Comparison of ENCODE assay signal across 8 cellular contexts in the genomic region with DNA sequence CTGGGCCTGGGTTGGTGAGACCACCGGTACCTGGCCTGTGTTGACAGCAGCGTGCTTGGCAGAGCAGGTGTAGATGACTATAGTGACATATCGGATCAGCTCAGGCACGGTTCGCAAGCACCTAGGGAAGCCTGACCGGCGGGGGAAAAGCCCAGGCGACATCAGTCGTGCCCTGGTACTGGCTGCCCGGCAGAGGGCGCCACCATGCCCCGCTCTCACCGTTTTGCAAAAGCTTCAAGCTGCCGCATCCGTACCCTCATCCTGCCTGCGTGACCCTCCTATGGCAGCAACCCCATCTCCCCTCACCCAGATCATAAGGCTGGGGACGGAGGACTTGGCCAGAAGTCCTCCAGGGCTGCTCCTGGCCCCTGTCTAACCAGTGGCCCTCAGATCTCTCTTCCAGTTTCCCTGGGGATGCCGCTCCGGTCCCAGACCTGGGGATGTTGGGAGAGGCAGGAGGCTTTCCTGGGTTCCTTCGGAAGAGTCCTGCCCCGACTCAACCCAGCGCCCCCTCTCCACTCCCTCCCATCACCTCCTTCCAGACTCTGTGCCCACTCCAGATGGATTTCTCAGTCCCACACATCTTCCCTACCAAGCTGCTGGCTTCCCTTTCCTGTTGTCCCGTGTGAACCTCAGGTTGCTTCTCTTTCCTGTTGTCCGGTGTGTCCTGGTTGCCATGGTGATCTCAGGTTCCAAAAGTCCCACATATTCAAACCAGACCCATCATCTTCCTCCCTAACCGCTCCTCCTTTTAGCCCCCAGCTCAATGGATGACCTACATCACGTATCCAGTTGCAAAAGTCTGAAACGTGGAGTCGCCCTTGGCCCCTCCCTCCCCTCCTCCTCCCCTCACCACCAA. TPM values are rescaled to one million over a fixed set of nuclear protein-coding genes. Genes with fewer than 3 reads are reported as not detected.
DNase-seq lines count a peak whose midpoint lies in the region; ATAC-seq and TF ChIP-seq lines count a peak whose summit lies in the region.

No MANE protein-coding gene starts in this region.

- no peaks in the 10 kb centered on the region for H3K36me3 ChIP-seq in adipocyte (ENCODE audit: control insufficient read depth, insufficient read depth, low read length, severe bottlenecking)
- no peaks in the 10 kb centered on the region for H3K36me3 ChIP-seq in skeletal muscle tissue (ENCODE audit: control insufficient read depth in 3 of 3, insufficient read depth in 3 of 3, low read length in 3 of 3)

- peaks cover 36 to 49% of the 10 kb centered on the region in 2 donors for H3K27me3 Mint-ChIP-seq in T-cell

- peak overlapping the region in 1 of 2 donors; percentile 84 for H3K27ac Mint-ChIP-seq in T-cell

- H3K36me3 Mint-ChIP-seq in T-cell = no peaks in the 10 kb centered on the region

- POLR2A ChIA-PET in T-cell (lab: Charles Lee) = no interaction called here

- no peaks in the 10 kb centered on the region for H3K9me3 ChIP-seq in adipocyte (ENCODE audit: control insufficient read depth, low read length)
- no peaks in the 10 kb centered on the region for H3K9me3 ChIP-seq in skeletal muscle tissue (ENCODE audit: control insufficient read depth in 3 of 3, low read length in 3 of 3)

- peak overlapping the region; percentile 63 to 71 (median 66) for H3K4me3 Mint-ChIP-seq in T-cell

- H3K4me1 Mint-ChIP-seq in T-cell = peaks cover 23 to 28% (median 25%) of the 10 kb centered on the region in 3 donors

- peak; percentile 92 for TF ChIP-seq CTCF in GM10266 (IDR thresholded peaks at IDR 0.05; ENCODE audit: control insufficient read depth, insufficient read depth, low read depth, missing control alignments)

- H3K4me1 ChIP-seq in adipocyte (ENCODE audit: control insufficient read depth, insufficient read depth, low read length) (no peaks in the 10 kb centered on the region), skeletal muscle tissue (ENCODE audit: control insufficient read depth in 3 of 3, insufficient read depth in 3 of 3, low read length in 3 of 3) (peaks cover 8 to 21% (median 16%) of the 10 kb centered on the region in 3 donors)

- no peak overlapping the region for H3K27ac ChIP-seq in skeletal muscle tissue (ENCODE audit: low read depth, low read length)

- H3K9me3 Mint-ChIP-seq in T-cell = no peaks in the 10 kb centered on the region

- CTCF ChIA-PET in T-cell (lab: Charles Lee) = interaction anchor here (0.6 to 1.9 kb wide), 12 partner anchors 9 to 154 kb away, joined by 3 to 12 read pairs (median 4); partner anchors contain the start of gene ALOX12B (in 1 of the 2)

- H3K9ac ChIP-seq in adipocyte (ENCODE audit: low read length) = no peak overlapping the region
- no peak overlapping the region for H3K9ac ChIP-seq in skeletal muscle tissue (ENCODE audit: low read depth in 1 of 3, low read length in 3 of 3)

- H3K27me3 ChIP-seq in adipocyte (replicated peaks; ENCODE audit: control insufficient read depth, insufficient read depth, low read length) = peaks cover 80% of the 10 kb centered on the region
- H3K27me3 ChIP-seq in skeletal muscle tissue (ENCODE audit: control insufficient read depth in 3 of 3, insufficient read depth in 3 of 3, low read length in 3 of 3) = peaks cover 70 to 78% (median 77%) of the 10 kb centered on the region in 3 donors

- H3K4me3 ChIP-seq in adipocyte (ENCODE audit: low read length) = no peak overlapping the region
- H3K4me3 ChIP-seq in skeletal muscle tissue (ENCODE audit: low read length in 3 of 3) = peak overlapping the region in 2 of 3 donors; percentile 35 to 46

- peak; percentile 78 to 93 (median 84) for ATAC-seq in T-cell (replicated peaks in 1 of 4)
- ATAC-seq in GM21526 (IDR thresholded peaks at IDR 0.05; ENCODE audit: low FRiP score, unreplicated experiment) = no peak
- ATAC-seq in GM18519 (IDR thresholded peaks at IDR 0.05; ENCODE audit: low FRiP score, unreplicated experiment) = no peak

- DNase-seq in GM10266 (ENCODE audit: extremely low spot score) (peak; percentile 91), Kasumi-1 (lab: John Stamatoyannopoulos, UW) (peak; percentile 20 to 33), T-cell (peak; percentile 65 to 89 (median 81)), adipocyte (ENCODE audit: low read depth) (peak; percentile 83), hepatic stellate cell (ENCODE audit: low spot score) (peak; percentile 79)

RNA-seq across cellular contexts. Expression of gene ALOX12B, which starts 13.7 kb away (rescaled TPM):
- total RNA-seq in T-cell (1 to 10 TPM in 1 of 5 donors, under 1 TPM in 3, not detected in 1; 0.63 to 1.1 (median 0.81) TPM), skeletal muscle tissue (not detected)

RNA-seq across cellular contexts. Expression of gene ALOX15B, which starts 35.0 kb away (rescaled TPM):
- under 1 TPM in 3 of 5 donors, not detected in 2; 0.10 to 0.20 (median 0.13) TPM for total RNA-seq in T-cell
- total RNA-seq in skeletal muscle tissue = 0.52 TPM

RNA-seq across cellular contexts. Expression of gene ALOXE3, which starts 44.5 kb away (rescaled TPM):
- total RNA-seq in T-cell (1 to 10 TPM in 1 of 5 donors, under 1 TPM in 3, not detected in 1; 0.13 to 1.2 (median 0.19) TPM), skeletal muscle tissue (not detected)

RNA-seq across cellular contexts. Expression of gene HES7, which starts 50.0 kb away (rescaled TPM):
- total RNA-seq in T-cell (1 to 10 TPM in 1 of 5 donors, under 1 TPM in 2, not detected in 2; 0.16 to 1.6 (median 0.23) TPM), skeletal muscle tissue (under 0.01 TPM)

Comparison
In these comparisons a context has a peak if more than half of its experiments do, and no peak if none do; other contexts are left out.
1. DNase-seq: peak in every context shown above with its lines; median percentile 91 in GM10266; 83 in adipocyte; 81 in T-cell; 79 in hepatic stellate cell; 26 in Kasumi-1.
2. ATAC-seq: peak in T-cell (4 of 4); none in GM21526 (single experiment) and GM18519 (single experiment).